20 cellular contexts compared by ENCODE assay signal in genomic region chr6:35055906-35056305, GRCh38.
"Had no signal": no experiment of that assay in that cellular context is flagged by ENCODE, and none has a peak within 500 bp of the region (broad histone marks: within the 10 kb centered on the region; RNA-seq: fewer than 3 reads in every experiment).

No MANE protein-coding gene starts in this region.

- H3K4me3 Mint-ChIP-seq: dendritic cell treated with granulocyte-macrophage colony-stimulating factor and Interleukin-4, amounts not matched to agents 40 ng/mL and 50 ng/mL, for 4 days; effector memory CD8-positive, alpha-beta T cell; naive thymus-derived CD4-positive, alpha-beta T cell; stimulated activated naive B cell treated with anti-CD40 and anti-IgM and Interleukin-4, amounts not matched to agents 10 μg/mL and 1 μg/mL and 100 μg/mL, for 72 hours; stimulated activated naive CD8-positive, alpha-beta T cell treated with anti-CD3 and anti-CD28 coated beads, Interleukin-15, amount 100 ng/mL, for 72 hours had no signal

- H3K27ac Mint-ChIP-seq: stimulated activated naive B cell treated with anti-CD40 and anti-IgM and Interleukin-4, amounts not matched to agents 10 μg/mL and 1 μg/mL and 100 μg/mL, for 72 hours; stimulated activated naive CD8-positive, alpha-beta T cell treated with anti-CD3 and anti-CD28 coated beads, Interleukin-15, amount 100 ng/mL, for 72 hours had no signal

- H3K9me3 ChIP-seq: esophagus squamous epithelium, heart right ventricle, neutrophil, ovary, right atrium auricular region, testis had no signal

- H3K27me3 Mint-ChIP-seq: dendritic cell treated with granulocyte-macrophage colony-stimulating factor and Interleukin-4, amounts not matched to agents 40 ng/mL and 50 ng/mL, for 4 days; effector memory CD8-positive, alpha-beta T cell; naive thymus-derived CD4-positive, alpha-beta T cell; stimulated activated naive B cell treated with anti-CD40 and anti-IgM and Interleukin-4, amounts not matched to agents 10 μg/mL and 1 μg/mL and 100 μg/mL, for 72 hours; stimulated activated naive CD8-positive, alpha-beta T cell treated with anti-CD3 and anti-CD28 coated beads, Interleukin-15, amount 100 ng/mL, for 72 hours had no signal

- H3K27ac ChIP-seq: epithelial cell of prostate, neutrophil, ovary, testis had no signal

- H3K27me3 ChIP-seq: esophagus squamous epithelium, heart right ventricle, neutrophil, ovary, right atrium auricular region, testis had no signal

- H3K36me3 ChIP-seq: ovary had no signal

- H3K9me3 Mint-ChIP-seq: dendritic cell treated with granulocyte-macrophage colony-stimulating factor and Interleukin-4, amounts not matched to agents 40 ng/mL and 50 ng/mL, for 4 days; effector memory CD8-positive, alpha-beta T cell; naive thymus-derived CD4-positive, alpha-beta T cell; stimulated activated naive B cell treated with anti-CD40 and anti-IgM and Interleukin-4, amounts not matched to agents 10 μg/mL and 1 μg/mL and 100 μg/mL, for 72 hours; stimulated activated naive CD8-positive, alpha-beta T cell treated with anti-CD3 and anti-CD28 coated beads, Interleukin-15, amount 100 ng/mL, for 72 hours had no signal

- DNase-seq: cerebellar nuclear complex; effector memory CD8-positive, alpha-beta T cell; esophagus squamous epithelium; heart right ventricle; hypothalamus; kidney glomerular epithelial cell; mammary epithelial cell; naive thymus-derived CD4-positive, alpha-beta T cell; ovary; stimulated activated CD4-positive, alpha-beta T cell treated with anti-CD3 and anti-CD28 coated beads, Interleukin-15, amount 100 ng/mL, for 24 hours; stimulated activated CD4-positive, alpha-beta T cell treated with anti-CD3 and anti-CD28 coated beads, Interleukin-1b, Interleukin-23, amount 100 ng/mL, for 48 hours; stimulated activated CD4-positive, alpha-beta T cell treated with anti-CD3 and anti-CD28 coated beads, Interleukin-4, amount 100 ng/mL, for 4 hours; stimulated activated naive B cell treated with anti-CD40 and anti-IgM and Interleukin-4, amounts not matched to agents 10 μg/mL and 1 μg/mL and 100 μg/mL, for 72 hours; stimulated activated naive CD8-positive, alpha-beta T cell treated with anti-CD3 and anti-CD28 coated beads, Interleukin-15, amount 100 ng/mL, for 72 hours; testis; trophoblast cell had no signal

- H3K4me3 ChIP-seq: esophagus squamous epithelium, heart right ventricle, ovary, right atrium auricular region, testis had no signal

- ATAC-seq: effector memory CD8-positive, alpha-beta T cell; heart right ventricle; naive thymus-derived CD4-positive, alpha-beta T cell; stimulated activated naive B cell treated with anti-CD40 and anti-IgM and Interleukin-4, amounts not matched to agents 10 μg/mL and 1 μg/mL and 100 μg/mL, for 72 hours; stimulated activated naive CD8-positive, alpha-beta T cell treated with anti-CD3 and anti-CD28 coated beads, Interleukin-15, amount 100 ng/mL, for 72 hours had no signal
